ENCODE assay signal across 31 cellular contexts in the genomic region with DNA sequence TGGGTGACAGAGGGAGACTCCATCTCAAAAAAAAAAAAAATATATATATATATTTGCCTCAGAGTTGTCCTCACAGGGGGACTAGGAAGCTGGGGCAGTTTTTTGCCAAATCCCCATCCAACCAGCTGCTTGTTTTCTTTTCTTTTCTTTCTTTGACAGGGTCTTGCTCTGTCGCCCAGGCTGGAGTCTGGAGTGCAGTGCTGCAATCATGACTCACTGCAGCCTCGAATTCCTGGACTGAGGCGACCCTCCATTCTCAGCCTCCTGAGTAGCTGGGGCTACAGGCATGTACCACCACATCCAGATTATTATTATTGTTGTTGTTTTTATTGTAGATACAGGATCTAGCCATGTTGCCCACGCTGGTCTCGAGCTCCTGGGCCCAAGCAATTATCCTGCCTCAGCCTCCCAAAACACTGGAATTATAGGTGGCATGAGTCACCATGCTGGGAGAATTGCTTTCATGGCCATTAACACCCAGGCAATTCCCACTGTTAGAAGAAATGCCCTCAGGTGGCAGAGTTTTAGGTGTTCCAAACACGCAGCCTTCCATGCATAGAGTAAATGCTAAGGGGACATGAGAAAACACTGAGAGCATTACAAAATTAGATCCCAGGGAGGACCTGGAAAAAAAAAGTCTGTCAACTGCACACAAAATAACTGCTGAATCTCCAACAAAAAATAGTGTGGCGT.
"Had no signal": no experiment of that assay in that cellular context is flagged by ENCODE, and none has a peak within 500 bp of the region (broad histone marks: within the 10 kb centered on the region; RNA-seq: fewer than 3 reads in every experiment).

No MANE protein-coding gene starts in this region.

- H3K4me1 ChIP-seq: adrenal gland, body of pancreas, foreskin keratinocyte, heart left ventricle had no signal

- H3K9me3 ChIP-seq: adrenal gland, body of pancreas, esophagus muscularis mucosa had no signal

- H3K36me3 ChIP-seq: adrenal gland, esophagus muscularis mucosa, gastrocnemius medialis, heart left ventricle, WERI-Rb-1 had no signal

- DNase-seq: activated B cell treated with CpG ODN at 0.5 μM for 24 hours; activated CD4-positive, alpha-beta T cell treated with anti-CD3 and anti-CD28 coated beads for 48 hours; activated CD4-positive, alpha-beta T cell treated with anti-CD3 and anti-CD28 coated beads, Interleukin-2, amount 50 U/mL, for 1 hour; activated CD4-positive, alpha-beta T cell treated with anti-CD3 and anti-CD28 coated beads, Interleukin-2, amount 50 U/mL, for 48 hours; activated CD8-positive, alpha-beta memory T cell treated with anti-CD3 and anti-CD28 coated beads for 24 hours; activated CD8-positive, alpha-beta T cell treated with anti-CD3 and anti-CD28 coated beads for 36 hours; activated effector memory CD4-positive, alpha-beta T cell treated with Interleukin-2 at 50 U/mL for 16 hours; activated gamma-delta T cell treated with Interleukin-2 at 50 U/mL for 16 hours; activated naive CD4-positive, alpha-beta T cell treated with anti-CD3 and anti-CD28 coated beads, Interleukin-2, amount 50 U/mL, for 16 hours; activated naive CD4-positive, alpha-beta T cell treated with Interleukin-2 at 50 U/mL for 16 hours; activated naive CD8-positive, alpha-beta T cell treated with anti-CD3 and anti-CD28 coated beads, Interleukin-2, amount 50 U/mL, for 24 hours; activated T-cell treated with anti-CD3 and anti-CD28 coated beads, Interleukin-2, amount 50 U/mL, for 4 hours; adrenal gland; amygdala; aorta; body of pancreas; caudate nucleus; cortex of kidney; dermis blood vessel endothelial cell; effector CD4-positive, alpha-beta T cell; effector memory CD8-positive, alpha-beta T cell; erythroblast; foreskin keratinocyte; gastrocnemius medialis; glutamatergic neuron; heart left ventricle; T-helper 2 cell; WERI-Rb-1 had no signal

- H3K27me3 ChIP-seq: adrenal gland, body of pancreas, esophagus muscularis mucosa, foreskin keratinocyte, gastrocnemius medialis, heart left ventricle had no signal

- H3K4me3 ChIP-seq: adrenal gland, body of pancreas, esophagus muscularis mucosa, gastrocnemius medialis, heart left ventricle had no signal

- ATAC-seq: activated CD4-positive, CD25-positive, alpha-beta regulatory T cell treated with anti-CD3 and anti-CD28 coated beads, Interleukin-2, amount 50 U/mL, for 24 hours; activated CD8-positive, alpha-beta T cell treated with anti-CD3 and anti-CD28 coated beads for 36 hours; activated naive CD8-positive, alpha-beta T cell treated with anti-CD3 and anti-CD28 coated beads, Interleukin-2, amount 50 U/mL, for 24 hours; activated T-cell treated with anti-CD3 and anti-CD28 coated beads, Interleukin-2, amount 50 U/mL, for 4 hours; activated T-helper 17 cell treated with anti-CD3 and anti-CD28 coated beads, Interleukin-2, amount 50 U/mL, for 72 hours; body of pancreas; effector memory CD8-positive, alpha-beta T cell; foreskin keratinocyte; gastrocnemius medialis; heart left ventricle had no signal

- H3K27ac ChIP-seq: adrenal gland, body of pancreas, esophagus muscularis mucosa, foreskin keratinocyte, gastrocnemius medialis, heart left ventricle, WERI-Rb-1 had no signal
